ENCODE assay signal across 8 cellular contexts in genomic region chr12:27014085-27014858, GRCh38. TPM values are rescaled to one million over a fixed set of nuclear protein-coding genes. Genes with fewer than 3 reads are reported as not detected.
A peak's percentile ranks its signal among the peaks of the same experiment; 100 is the strongest.
DNase-seq lines count a peak whose midpoint lies in the region; ATAC-seq and TF ChIP-seq lines count a peak whose summit lies in the region.

A gene with protein sequence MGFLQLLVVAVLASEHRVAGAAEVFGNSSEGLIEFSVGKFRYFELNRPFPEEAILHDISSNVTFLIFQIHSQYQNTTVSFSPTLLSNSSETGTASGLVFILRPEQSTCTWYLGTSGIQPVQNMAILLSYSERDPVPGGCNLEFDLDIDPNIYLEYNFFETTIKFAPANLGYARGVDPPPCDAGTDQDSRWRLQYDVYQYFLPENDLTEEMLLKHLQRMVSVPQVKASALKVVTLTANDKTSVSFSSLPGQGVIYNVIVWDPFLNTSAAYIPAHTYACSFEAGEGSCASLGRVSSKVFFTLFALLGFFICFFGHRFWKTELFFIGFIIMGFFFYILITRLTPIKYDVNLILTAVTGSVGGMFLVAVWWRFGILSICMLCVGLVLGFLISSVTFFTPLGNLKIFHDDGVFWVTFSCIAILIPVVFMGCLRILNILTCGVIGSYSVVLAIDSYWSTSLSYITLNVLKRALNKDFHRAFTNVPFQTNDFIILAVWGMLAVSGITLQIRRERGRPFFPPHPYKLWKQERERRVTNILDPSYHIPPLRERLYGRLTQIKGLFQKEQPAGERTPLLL (minus strand): TSS chr12:27014384. CDS start chr12:27014168, 216 bp downstream.

- H3K9me3 ChIP-seq in BLaER1 treated with 17β-estradiol and CSF1 and Interleukin-3, amounts not matched to agents 10 nM and 100 nM (replicated peaks in 1 of 11) = no peaks in the 10 kb centered on the region
- H3K9me3 ChIP-seq in colonic mucosa = no peaks in the 10 kb centered on the region

- H3K36me3 ChIP-seq in BLaER1 treated with 17β-estradiol and CSF1 and Interleukin-3, amounts not matched to agents 10 nM and 100 nM = peaks cover 0 to 10% (median 0%) of the 10 kb centered on the region in 11 experiments; a peak in 2 of 22 replicates
- no peaks in the 10 kb centered on the region for H3K36me3 ChIP-seq in colonic mucosa

- peaks cover 41 to 61% (median 54%) of the 10 kb centered on the region in 10 experiments for H3K4me1 ChIP-seq in BLaER1 treated with 17β-estradiol and CSF1 and Interleukin-3, amounts not matched to agents 10 nM and 100 nM
- peaks cover 8% of the 10 kb centered on the region for H3K4me1 ChIP-seq in colonic mucosa

- peak within 1 kb of the TSS; percentile 75 to 85 (median 82) for H3K9ac ChIP-seq in BLaER1 treated with 17β-estradiol and CSF1 and Interleukin-3, amounts not matched to agents 10 nM and 100 nM
- H3K9ac ChIP-seq in colonic mucosa (ENCODE audit: low read depth in 2 of 2, low read length in 2 of 2) = peak within 1 kb of the TSS; percentile 82 to 95

- DNase-seq in NCI-H524 (lab: John Stamatoyannopoulos, UW) = peak; percentile 77 to 85
- peak; percentile 93 to 94 for DNase-seq in activated CD4-positive, alpha-beta T cell treated with anti-CD3 and anti-CD28 coated beads for 4 hours
- peak; percentile 96 for DNase-seq in colonic mucosa
- DNase-seq in stimulated activated CD4-positive, alpha-beta T cell treated with anti-CD3 and anti-CD28 coated beads, Interleukin-1b, Interleukin-23, amount 100 ng/mL, for 4 hours (ENCODE audit: low read depth in 2 of 2) = peak; percentile 88 to 91

- H3K4me3 ChIP-seq in BLaER1 treated with 17β-estradiol and CSF1 and Interleukin-3, amounts not matched to agents 10 nM and 100 nM = peak within 1 kb of the TSS; percentile 76 to 97 (median 90)
- peak within 1 kb of the TSS; percentile 80 for H3K4me3 ChIP-seq in colonic mucosa

- H3K27ac ChIP-seq in BLaER1 treated with 17β-estradiol and CSF1 and Interleukin-3, amounts not matched to agents 10 nM and 100 nM = peak within 1 kb of the TSS; percentile 81 to 91 (median 86)
- peak within 1 kb of the TSS; percentile 90 for H3K27ac ChIP-seq in colonic mucosa
- H3K27ac ChIP-seq in layer of hippocampus (ENCODE audit: low read depth, low read length) = peak within 1 kb of the TSS; percentile 82

- H3K27me3 ChIP-seq in BLaER1 treated with 17β-estradiol and CSF1 and Interleukin-3, amounts not matched to agents 10 nM and 100 nM = no peaks in the 10 kb centered on the region
- H3K27me3 ChIP-seq in colonic mucosa (no peaks in the 10 kb centered on the region), layer of hippocampus (ENCODE audit: control insufficient read depth, insufficient read depth, low read length) (no peaks in the 10 kb centered on the region)

- ATAC-seq in GM19324 (IDR thresholded peaks at IDR 0.05; ENCODE audit: low FRiP score, unreplicated experiment) (peak; percentile 91), HG03460 (IDR thresholded peaks at IDR 0.05; ENCODE audit: unreplicated experiment) (peak; percentile 72)

- peak within 1 kb of the TSS; percentile 81 to 93 (median 87) for H3K4me2 ChIP-seq in BLaER1 treated with 17β-estradiol and CSF1 and Interleukin-3, amounts not matched to agents 10 nM and 100 nM

- TF ChIP-seq CTCF in colonic mucosa (IDR thresholded peaks at IDR 0.05) = peak; percentile 97

- H4K20me1 ChIP-seq in BLaER1 treated with 17β-estradiol and CSF1 and Interleukin-3, amounts not matched to agents 10 nM and 100 nM = peaks cover 0 to 20% (median 0%) of the 10 kb centered on the region in 11 experiments; a peak in 2 of 22 replicates

- intact Hi-C loops in colonic mucosa (cut with DNase I) = loop anchor here (5.0 to 10.0 kb wide), 2 partner anchors 72 to 159 kb away; no protein-coding TSS in a partner anchor

RNA-seq across cellular contexts. Expression of the gene that starts here (rescaled TPM):
- 10 to 100 TPM; 50.0 to 59.1 TPM for total RNA-seq in colonic mucosa

Comparison
In these comparisons a context has a peak if more than half of its experiments do, and no peak if none do; other contexts are left out.
1. Peak in every context shown above with its lines: DNase-seq, ATAC-seq, H3K4me3 ChIP-seq and H3K27ac ChIP-seq.